Comparison of ENCODE assay signal across 8 cellular contexts in the genomic region with DNA sequence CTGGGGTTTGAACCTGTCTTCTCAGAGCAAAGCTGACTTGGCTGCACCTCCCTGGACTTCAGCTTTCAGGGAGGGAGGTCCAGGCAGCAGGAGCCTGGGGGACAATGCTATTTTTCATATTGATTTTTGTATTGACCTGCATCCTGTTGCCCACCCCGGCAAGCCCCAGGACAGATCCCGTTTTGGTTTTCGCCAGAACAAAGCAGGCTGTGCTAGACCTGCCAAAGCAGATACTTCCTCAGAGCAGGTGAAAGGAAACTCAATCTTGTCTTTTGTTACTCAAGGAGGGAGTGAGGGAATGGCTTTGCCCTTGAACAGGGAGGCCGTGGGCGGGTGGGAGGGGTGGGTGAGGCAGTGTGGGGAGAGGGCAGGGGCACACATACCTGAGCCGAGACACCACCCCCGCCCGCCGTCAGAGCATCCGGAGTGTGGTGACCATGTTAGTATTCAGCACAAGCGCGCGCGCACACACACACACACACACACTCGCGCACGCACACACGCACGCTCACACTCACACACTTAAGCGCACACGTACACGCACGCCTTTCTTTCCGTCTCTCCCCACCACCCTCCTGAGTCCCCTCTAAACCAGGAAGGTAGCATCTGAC. TPM values are rescaled to one million over a fixed set of nuclear protein-coding genes. Genes with fewer than 3 reads are reported as not detected.
A peak's percentile ranks its signal among the peaks of the same experiment; 100 is the strongest.
DNase-seq lines count a peak whose midpoint lies in the region; FAIRE-seq and TF ChIP-seq lines count a peak whose summit lies in the region.

No MANE protein-coding gene starts in this region.

- H3K4me2 ChIP-seq in neuronal stem cell (ENCODE audit: insufficient read depth, low read length, poor library complexity, severe bottlenecking), result peak overlapping the region; percentile 66

- H3K4me3 ChIP-seq in neuronal stem cell (ENCODE audit: low read length in 2 of 2) (peak overlapping the region; percentile 36 to 40), vagina (no peak overlapping the region)

- no peaks in the 10 kb centered on the region for H3K27me3 ChIP-seq in neuronal stem cell (ENCODE audit: control insufficient read depth in 3 of 3, insufficient read depth in 3 of 3, low read depth in 1 of 3, low read length in 3 of 3)
- H3K27me3 ChIP-seq in vagina, result no peaks in the 10 kb centered on the region

- H2BK15ac ChIP-seq in neuronal stem cell (ENCODE audit: low read length), result no peak overlapping the region

- no peak for FAIRE-seq in HTR-8/SVneo (lab: Jason Lieb, UNC)

- no peak overlapping the region for H4K8ac ChIP-seq in neuronal stem cell (ENCODE audit: low read depth, low read length)

- TF ChIP-seq POLR2A in vagina (IDR thresholded peaks at IDR 0.05), result no peak

- no peak overlapping the region for H2BK12ac ChIP-seq in neuronal stem cell (ENCODE audit: low read length)

- peak overlapping the region; percentile 99 for H3K27ac ChIP-seq in cingulate gyrus (ENCODE audit: low read depth, low read length)
- peak overlapping the region; percentile 68 for H3K27ac ChIP-seq in neuronal stem cell (replicated peaks; ENCODE audit: low read length)
- H3K27ac ChIP-seq in vagina, result peak overlapping the region; percentile 95

- H3K36me3 ChIP-seq in neuronal stem cell (replicated peaks in 1 of 2; ENCODE audit: control insufficient read depth in 2 of 2, insufficient read depth in 2 of 2, low read length in 2 of 2), result peaks cover under 1 to 13% of the 10 kb centered on the region in 2 donors
- no peaks in the 10 kb centered on the region for H3K36me3 ChIP-seq in vagina

- H3K9me3 ChIP-seq in neuronal stem cell (replicated peaks in 1 of 2; ENCODE audit: control insufficient read depth in 2 of 2, insufficient read depth in 1 of 2, low read depth in 1 of 2, low read length in 2 of 2), result no peaks in the 10 kb centered on the region
- no peaks in the 10 kb centered on the region for H3K9me3 ChIP-seq in vagina

- peak overlapping the region; percentile 68 for H2AFZ ChIP-seq in neuronal stem cell (ENCODE audit: low read length)

- H3K14ac ChIP-seq in neuronal stem cell (ENCODE audit: low read length), result no peak overlapping the region

- peak overlapping the region; percentile 81 for H3K9ac ChIP-seq in neuronal stem cell (ENCODE audit: low read depth, low read length, poor library complexity)

- peak overlapping the region; percentile 15 for H3K18ac ChIP-seq in neuronal stem cell (ENCODE audit: low read length)

- WGBS in neuronal stem cell (ENCODE audit: extremely low coverage in 2 of 2, insufficient read length in 2 of 2, insufficient replicate concordance in 1 of 2), 2 donors, result no CpG with 5 or more reads among the region's 24 CpGs

- H4K91ac ChIP-seq in neuronal stem cell (ENCODE audit: low read depth, low read length, poor library complexity), result no peak overlapping the region

- H2BK5ac ChIP-seq in neuronal stem cell (ENCODE audit: low read length), result no peak overlapping the region

- H3K79me1 ChIP-seq in neuronal stem cell (ENCODE audit: low read depth, low read length), result peaks cover 30% of the 10 kb centered on the region

- intact Hi-C loops in vagina (cut with DNase I), result no loop called here

- peak; percentile 26 for DNase-seq in stimulated activated CD4-positive, alpha-beta T cell treated with anti-CD3 and anti-CD28 coated beads, Interleukin-12 subunit alpha, Interleukin-12 subunit beta, amount 100 ng/mL, for 4 hours
- DNase-seq in stimulated activated CD4-positive, alpha-beta T cell treated with anti-CD3 and anti-CD28 coated beads, Interleukin-2, amount 100 ng/mL, for 48 hours, result no peak
- DNase-seq in neuronal stem cell (ENCODE audit: low spot score), result no peak
- DNase-seq in vagina (ENCODE audit: extremely low spot score in 2 of 2), result no peak
- no peak for DNase-seq in AG20443 (ENCODE audit: low spot score)
- DNase-seq in DMS53 (lab: John Stamatoyannopoulos, UW), result no peak
- DNase-seq in HTR-8/SVneo (ENCODE audit: insufficient read length, low spot score), result no peak

- no peak overlapping the region for H3K23ac ChIP-seq in neuronal stem cell (ENCODE audit: low read depth, low read length, poor library complexity)

- peaks cover 37 to 46% of the 10 kb centered on the region in 2 donors for H3K4me1 ChIP-seq in neuronal stem cell (ENCODE audit: control insufficient read depth in 2 of 2, insufficient read depth in 1 of 2, low read depth in 1 of 2, low read length in 2 of 2)
- H3K4me1 ChIP-seq in vagina, result peaks cover 65% of the 10 kb centered on the region

- no peak overlapping the region for H3K4ac ChIP-seq in neuronal stem cell (ENCODE audit: low read length)

- H2BK120ac ChIP-seq in neuronal stem cell (ENCODE audit: low read depth, low read length), result no peak overlapping the region

- no peak overlapping the region for H2AK5ac ChIP-seq in neuronal stem cell (ENCODE audit: low read depth, low read length)

- TF ChIP-seq CTCF in vagina (IDR thresholded peaks at IDR 0.05), result no peak

RNA-seq across cellular contexts. Expression of a gene that starts 59.5 kb away (rescaled TPM):
- 15.1 TPM for polyA plus RNA-seq in neuronal stem cell (2013, experiment 1 of 2)
- polyA plus RNA-seq in neuronal stem cell (2013, experiment 2 of 2), result 16.0 TPM
- 29.2 TPM for total RNA-seq in vagina

Comparison
In these comparisons a context has a peak if more than half of its experiments do, and no peak if none do; other contexts are left out.
1. H3K4me3 ChIP-seq: peak in neuronal stem cell (2 of 2); none in vagina (0 of 2).
2. Peak in every context shown above with its lines, with median percentiles within 50 percentile points of each other: H3K27ac ChIP-seq.